ENCODE assay signal across 13 cellular contexts in the genomic region with DNA sequence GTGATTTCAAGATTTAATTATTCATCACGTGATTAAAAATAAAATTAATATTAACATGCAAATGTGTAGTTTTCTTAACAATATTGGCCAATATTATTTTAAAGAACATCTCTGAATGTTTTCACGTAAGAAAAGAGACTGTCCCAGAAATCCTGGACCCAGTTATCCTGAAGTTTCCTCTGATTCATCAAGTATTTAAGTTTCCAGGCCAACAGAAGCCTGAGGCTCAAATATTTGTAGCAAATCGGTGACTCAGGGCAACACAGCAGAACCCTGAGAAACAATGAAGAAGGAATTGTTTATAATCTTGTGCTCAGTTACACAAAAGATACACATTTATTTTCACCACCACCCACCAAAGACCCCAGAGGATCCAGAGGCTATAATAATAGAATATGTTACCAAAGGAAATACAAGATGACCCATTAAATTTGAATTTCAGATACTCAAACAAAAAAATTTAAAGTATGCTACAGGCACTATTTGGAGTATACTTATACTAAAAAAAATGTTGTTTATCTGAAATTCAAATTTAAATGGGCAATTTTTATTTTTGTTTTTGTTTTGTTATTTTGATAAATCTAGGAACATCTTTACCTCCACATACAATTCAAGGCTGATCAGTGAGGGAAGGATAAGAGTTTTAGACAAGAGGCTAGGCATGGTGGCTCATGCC. TPM values are rescaled to one million over a fixed set of nuclear protein-coding genes. Genes with fewer than 3 reads are reported as not detected.
DNase-seq lines count a peak whose midpoint lies in the region; ATAC-seq, FAIRE-seq and TF ChIP-seq lines count a peak whose summit lies in the region.
"Had no signal": no experiment of that assay in that cellular context is flagged by ENCODE, and none has a peak within 500 bp of the region (broad histone marks: within the 10 kb centered on the region; RNA-seq: fewer than 3 reads in every experiment).

No MANE protein-coding gene starts in this region.

- DNase-seq in HT1080 (ENCODE audit: low read depth): peak; percentile 79
- peak; percentile 93 for DNase-seq in bronchial epithelial cell (ENCODE audit: low read depth)
- peak; percentile 57 for DNase-seq in kidney epithelial cell (ENCODE audit: low read depth)
- no peak for DNase-seq in NCI-H2171 (lab: John Stamatoyannopoulos, UW)
- no peak for DNase-seq in islet precursor cell
- DNase-seq: activated CD4-positive, alpha-beta memory T cell treated with anti-CD3 and anti-CD28 coated beads, Interleukin-2, amount 10 ng/mL, durations not matched to agents 7 days and 5 days; glutamatergic neuron; NCI-H510A; small intestine had no signal

- H3K27me3 ChIP-seq in ACC112 (ENCODE audit: insufficient read depth, low read length): no peaks in the 10 kb centered on the region
- no peaks in the 10 kb centered on the region for H3K27me3 ChIP-seq in bronchial epithelial cell (ENCODE audit: control insufficient read depth, insufficient read depth, low read length)
- no peaks in the 10 kb centered on the region for H3K27me3 ChIP-seq in kidney epithelial cell (ENCODE audit: control insufficient read depth, insufficient read depth, low read length)
- H3K27me3 ChIP-seq: BLaER1 had no signal

- no peak for ATAC-seq in GM18505 (IDR thresholded peaks at IDR 0.05; ENCODE audit: unreplicated experiment)
- no peak for ATAC-seq in GM18498 (IDR thresholded peaks at IDR 0.05; ENCODE audit: unreplicated experiment)

- peaks cover 13% of the 10 kb centered on the region for H3K4me1 ChIP-seq in ACC112 (ENCODE audit: control insufficient read depth, insufficient read depth, low read length, unreplicated experiment)
- H3K4me1 ChIP-seq: BLaER1 had no signal

- H3K36me3 ChIP-seq in ACC112 (ENCODE audit: insufficient read depth, low read length) (no peaks in the 10 kb centered on the region), bronchial epithelial cell (ENCODE audit: control insufficient read depth, insufficient read depth, low read length) (no peaks in the 10 kb centered on the region), kidney epithelial cell (ENCODE audit: control insufficient read depth, insufficient read depth, low read length) (no peaks in the 10 kb centered on the region)
- H3K36me3 ChIP-seq: BLaER1 had no signal

- H3K4me3 ChIP-seq in ACC112 (ENCODE audit: low read depth, low read length) (no peak overlapping the region), bronchial epithelial cell (ENCODE audit: low read depth, low read length) (no peak overlapping the region), kidney epithelial cell (ENCODE audit: low read depth, low read length) (no peak overlapping the region)
- H3K4me3 ChIP-seq: BLaER1 had no signal

- TF ChIP-seq CTCF in bronchial epithelial cell (IDR thresholded peaks at IDR 0.05; ENCODE audit: insufficient read depth, low read length, severe bottlenecking) (no peak), kidney epithelial cell (IDR thresholded peaks at IDR 0.05; ENCODE audit: insufficient read depth, low read length, poor library complexity, severe bottlenecking) (no peak)

- no peak for TF ChIP-seq POLR2A in GM18505 (IDR thresholded peaks at IDR 0.05; ENCODE audit: borderline replicate concordance, extremely low read depth, insufficient read depth, insufficient read length)

- H3K79me2 ChIP-seq in ACC112 (ENCODE audit: control insufficient read depth, insufficient read depth, low read length, unreplicated experiment): no peaks in the 10 kb centered on the region

- peak overlapping the region; percentile 92 for H3K27ac ChIP-seq in ACC112 (ENCODE audit: low read depth, low read length)
- H3K27ac ChIP-seq: BLaER1 had no signal

- peak overlapping the region; percentile 57 for H2AFZ ChIP-seq in ACC112 (ENCODE audit: low read length, unreplicated experiment)

- FAIRE-seq in bronchial epithelial cell (lab: Jason Lieb, UNC): no peak
- FAIRE-seq: small intestine had no signal

RNA-seq across cellular contexts. Expression of gene SLC7A11, which starts 33.9 kb away (rescaled TPM):
- total RNA-seq in HT1080 (2014; rRNA removed; shearing (Covaris generic)): 12.6 and 12.8 TPM in 2 replicates
- polyA plus RNA-seq in HT1080 (2015; cell fraction: cytosol; rRNA removed): 15.4 and 22.0 TPM in 2 replicates
- polyA plus RNA-seq in HT1080 (2015; cell fraction: nucleus; rRNA removed): 41.7 and 44.6 TPM in 2 replicates
- total RNA-seq in bronchial epithelial cell (126 and 129 TPM in 2 replicates), kidney epithelial cell (30.1 and 31.7 TPM in 2 replicates)

Comparison
In these comparisons a context has a peak if more than half of its experiments do, and no peak if none do; other contexts are left out.
1. DNase-seq: peak in HT1080 (single experiment), bronchial epithelial cell (single experiment) and kidney epithelial cell (single experiment); none in NCI-H2171 (single experiment) and islet precursor cell (single experiment).